ENCODE assay signal across 9 cellular contexts in genomic region chr3:153130312-153130977, GRCh38. TPM values are rescaled to one million over a fixed set of nuclear protein-coding genes. Genes with fewer than 3 reads are reported as not detected.
DNase-seq lines count a peak whose midpoint lies in the region; ATAC-seq and TF ChIP-seq lines count a peak whose summit lies in the region.
"Had no signal": no experiment of that assay in that cellular context is flagged by ENCODE, and none has a peak within 500 bp of the region (broad histone marks: within the 10 kb centered on the region; RNA-seq: fewer than 3 reads in every experiment).

No MANE protein-coding gene starts in this region.

- no peak for TF ChIP-seq POLR2A in esophagus squamous epithelium (IDR thresholded peaks at IDR 0.05)

- H3K27ac ChIP-seq in upper lobe of right lung = no peak overlapping the region
- no peak overlapping the region for H3K27ac ChIP-seq in CD8-positive, alpha-beta memory T cell (ENCODE audit: low read depth, low read length)
- no peak overlapping the region for H3K27ac ChIP-seq in esophagus squamous epithelium
- H3K27ac ChIP-seq: C4-2B had no signal

- no peaks in the 10 kb centered on the region for H3K27me3 ChIP-seq in upper lobe of right lung
- no peaks in the 10 kb centered on the region for H3K27me3 ChIP-seq in CD8-positive, alpha-beta memory T cell (ENCODE audit: insufficient read depth, low read length, poor library complexity, severe bottlenecking)
- H3K27me3 ChIP-seq in esophagus squamous epithelium = no peaks in the 10 kb centered on the region

- H3K36me3 Mint-ChIP-seq in activated T-cell treated with anti-CD3 and anti-CD28 coated beads, Interleukin-2, amount 50 U/mL, for 72 hours (ENCODE audit: insufficient read depth in 2 of 2) = peaks cover 0 to 3% of the 10 kb centered on the region in 2 donors
- H3K36me3 Mint-ChIP-seq in CD8-positive, alpha-beta memory T cell = peaks cover 0 to 4% (median 0%) of the 10 kb centered on the region in 3 donors

- DNase-seq in activated T-cell treated with anti-CD3 and anti-CD28 coated beads, Interleukin-2, amount 50 U/mL, for 72 hours = no peak
- DNase-seq in activated T-cell treated with anti-CD3 and anti-CD28 coated beads, Interleukin-2, amount 50 U/mL, for 48 hours = no peak
- DNase-seq in amniotic epithelial cell (ENCODE audit: low read depth) (peak; percentile 77), upper lobe of right lung (no peak), esophagus squamous epithelium (lab: John Stamatoyannopoulos, UW) (no peak)
- no peak for DNase-seq in CD8-positive, alpha-beta memory T cell
- DNase-seq in NK-92 treated with Interleukin-12 subunit alpha and Interleukin-12 subunit beta, amount 100 ng/mL, for 24 hours (lab: John Stamatoyannopoulos, UW) = no peak

- H3K27me3 Mint-ChIP-seq in activated T-cell treated with anti-CD3 and anti-CD28 coated beads, Interleukin-2, amount 50 U/mL, for 72 hours (ENCODE audit: low read depth) = peaks cover 11% of the 10 kb centered on the region
- H3K27me3 Mint-ChIP-seq in CD8-positive, alpha-beta memory T cell = peaks cover 9 to 16% of the 10 kb centered on the region in 2 donors

- TF ChIP-seq CTCF in upper lobe of right lung (IDR thresholded peaks at IDR 0.05) = no peak
- no peak for TF ChIP-seq CTCF in esophagus squamous epithelium (IDR thresholded peaks at IDR 0.05)

- H3K36me3 ChIP-seq in upper lobe of right lung (no peaks in the 10 kb centered on the region), esophagus squamous epithelium (no peaks in the 10 kb centered on the region)
- H3K36me3 ChIP-seq in CD8-positive, alpha-beta memory T cell (ENCODE audit: insufficient read depth, low read length) = no peaks in the 10 kb centered on the region

- peak; percentile 93 to 95 for ATAC-seq in activated T-cell treated with anti-CD3 and anti-CD28 coated beads, Interleukin-2, amount 50 U/mL, for 72 hours (replicated peaks in 1 of 2)
- ATAC-seq in HG03139 (IDR thresholded peaks at IDR 0.05; ENCODE audit: unreplicated experiment) = peak; percentile 74
- ATAC-seq in upper lobe of right lung = peak; percentile 38

- H3K27ac Mint-ChIP-seq in activated T-cell treated with anti-CD3 and anti-CD28 coated beads, Interleukin-2, amount 50 U/mL, for 72 hours = peak overlapping the region; percentile 50
- H3K27ac Mint-ChIP-seq in CD8-positive, alpha-beta memory T cell = no peak overlapping the region

- 80 to 81% methylated on average over 2 of the region's 2 CpGs for WGBS in esophagus squamous epithelium, 2 donors

- no peaks in the 10 kb centered on the region for H3K9me3 ChIP-seq in upper lobe of right lung
- H3K9me3 ChIP-seq in CD8-positive, alpha-beta memory T cell (ENCODE audit: low read length) = no peaks in the 10 kb centered on the region
- no peaks in the 10 kb centered on the region for H3K9me3 ChIP-seq in esophagus squamous epithelium

- peaks cover 10% of the 10 kb centered on the region for H3K4me1 Mint-ChIP-seq in activated T-cell treated with anti-CD3 and anti-CD28 coated beads, Interleukin-2, amount 50 U/mL, for 72 hours (ENCODE audit: low read depth)
- peaks cover 0 to 5% (median 3%) of the 10 kb centered on the region in 3 donors for H3K4me1 Mint-ChIP-seq in CD8-positive, alpha-beta memory T cell

- H3K4me3 ChIP-seq in upper lobe of right lung (no peak overlapping the region), esophagus squamous epithelium (no peak overlapping the region)
- no peak overlapping the region for H3K4me3 ChIP-seq in CD8-positive, alpha-beta memory T cell (ENCODE audit: low read length)

- H3K9me3 Mint-ChIP-seq in activated T-cell treated with anti-CD3 and anti-CD28 coated beads, Interleukin-2, amount 50 U/mL, for 72 hours = peaks cover 0 to 2% of the 10 kb centered on the region in 2 donors
- peaks cover 0 to 4% (median 0%) of the 10 kb centered on the region in 5 donors for H3K9me3 Mint-ChIP-seq in CD8-positive, alpha-beta memory T cell

- H3K4me1 ChIP-seq in upper lobe of right lung = no peaks in the 10 kb centered on the region
- no peaks in the 10 kb centered on the region for H3K4me1 ChIP-seq in CD8-positive, alpha-beta memory T cell (ENCODE audit: insufficient read depth, low read length)
- H3K4me1 ChIP-seq in esophagus squamous epithelium = peaks cover 0 to 6% (median 3%) of the 10 kb centered on the region in 3 donors

- CTCF ChIA-PET in CD8-positive, alpha-beta memory T cell (lab: Charles Lee) = interaction anchor here (1.1 kb wide), 1 partner anchor 11 kb away, joined by 3 read pairs; no protein-coding TSS in a partner anchor

- peak overlapping the region in 1 of 2 donors; percentile 37 for H3K4me3 Mint-ChIP-seq in activated T-cell treated with anti-CD3 and anti-CD28 coated beads, Interleukin-2, amount 50 U/mL, for 72 hours
- H3K4me3 Mint-ChIP-seq in CD8-positive, alpha-beta memory T cell = no peak overlapping the region

- POLR2A ChIA-PET in CD8-positive, alpha-beta memory T cell (lab: Charles Lee) = no interaction called here

- intact Hi-C loops in upper lobe of right lung (cut with DNase I) = no loop called here
- intact Hi-C loops in esophagus squamous epithelium (cut with DNase I) = no loop called here

RNA-seq across cellular contexts. Expression of gene RAP2B, which starts 31.6 kb away (rescaled TPM):
- 10 to 100 TPM; 11.2 to 13.1 TPM for total RNA-seq in activated T-cell treated with anti-CD3 and anti-CD28 coated beads, Interleukin-2, amount 50 U/mL, for 72 hours
- total RNA-seq in upper lobe of right lung = 17.9 TPM
- 10 to 100 TPM; 17.8 to 18.3 TPM for total RNA-seq in CD8-positive, alpha-beta memory T cell
- 20.3 TPM for polyA plus RNA-seq in CD8-positive, alpha-beta memory T cell
- total RNA-seq in esophagus squamous epithelium = 10 to 100 TPM; 20.1 to 39.5 (median 29.7) TPM

Comparison
In these comparisons a context has a peak if more than half of its experiments do, and no peak if none do; other contexts are left out.
1. ATAC-seq: peak in every context shown above with its lines; median percentile 94 in activated T-cell treated with anti-CD3 and anti-CD28 coated beads, Interleukin-2, amount 50 U/mL, for 72 hours; 74 in HG03139; 38 in upper lobe of right lung.